In the genomic region with DNA sequence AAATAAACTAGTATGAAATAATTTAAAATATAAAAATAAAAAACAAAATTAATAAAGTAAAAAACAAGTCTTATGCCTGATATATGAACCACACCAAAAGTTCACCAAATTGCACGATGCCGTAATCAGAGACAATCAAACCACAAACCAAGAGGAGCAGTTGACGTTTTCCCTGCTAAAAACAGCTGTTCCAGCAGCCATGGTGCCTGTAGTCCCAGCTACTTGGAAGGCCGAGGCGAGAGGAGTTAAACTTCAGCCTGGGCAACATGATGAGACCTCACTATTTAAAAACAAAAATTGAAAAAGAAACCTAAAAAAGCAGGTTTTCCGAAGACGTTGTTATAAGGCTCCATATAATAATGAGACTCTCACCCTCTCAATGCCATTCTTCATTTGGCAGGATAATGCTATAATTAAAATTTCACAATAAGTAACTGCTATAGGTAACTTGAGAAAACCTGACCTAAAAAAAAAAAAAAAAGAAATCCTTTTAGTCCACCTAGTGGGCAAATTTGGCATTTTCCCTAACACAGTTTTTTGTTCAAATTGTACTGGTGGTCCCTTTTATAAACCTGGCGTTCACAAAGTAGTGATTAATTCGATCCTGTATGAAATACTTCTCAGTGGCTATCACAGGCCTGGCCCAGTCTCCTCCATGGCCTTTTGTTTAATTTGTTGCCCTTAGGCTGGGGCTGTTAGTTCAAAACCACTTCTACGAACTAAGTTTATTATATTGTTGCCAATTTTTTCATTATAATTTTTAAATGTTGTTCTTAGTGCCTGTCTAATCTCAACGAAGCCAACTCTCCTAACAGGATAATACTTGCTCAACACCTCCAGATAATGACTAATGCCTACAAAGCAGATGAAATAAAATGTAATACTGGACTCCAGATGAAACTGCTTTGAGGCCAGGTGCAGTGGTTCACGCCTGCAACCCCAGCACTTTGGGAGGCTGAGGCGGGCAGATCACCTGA, we compare ENCODE assay signal across 9 cellular contexts.
DNase-seq lines count a peak whose midpoint lies in the region; ATAC-seq, FAIRE-seq and TF ChIP-seq lines count a peak whose summit lies in the region.
"Had no signal": no experiment of that assay in that cellular context is flagged by ENCODE, and none has a peak within 500 bp of the region (broad histone marks: within the 10 kb centered on the region; RNA-seq: fewer than 3 reads in every experiment).

No MANE protein-coding gene starts in this region.

- H3K27me3 ChIP-seq in IMR-90 (ENCODE audit: control insufficient read depth, insufficient read depth, low read length) (peaks cover 52% of the 10 kb centered on the region), foreskin keratinocyte (peaks cover 46% of the 10 kb centered on the region), thyroid gland (no peaks in the 10 kb centered on the region)

- WGBS in IMR-90 (ENCODE audit: extremely low coverage in 2 of 2, insufficient read length in 1 of 2), 2 experiments, result 73% methylated on average over 3 of the region's 13 CpGs; no CpG with 5 or more reads in 1 of the 2 experiments
- 59 to 60% methylated on average over 13 of the region's 13 CpGs for WGBS in thyroid gland, 2 donors

- no peak overlapping the region for H3K9ac ChIP-seq in IMR-90 (ENCODE audit: low read depth, low read length)

- ATAC-seq in IMR-90 (ENCODE audit: low read depth) (no peak), foreskin keratinocyte (peak; percentile 70), HG02571 (IDR thresholded peaks at IDR 0.05; ENCODE audit: unreplicated experiment) (no peak)

- H3K9me3 ChIP-seq in IMR-90 (ENCODE audit: control insufficient read depth, insufficient read depth, low read length), result no peaks in the 10 kb centered on the region
- H3K9me3 ChIP-seq in thyroid gland, result no peaks in the 10 kb centered on the region

- in situ Hi-C loops in IMR-90 (cut with MboI; ENCODE audit: low sequenced_read_pairs), result loop anchor here (5.0 kb wide), 1 partner anchor 107 kb away; no protein-coding TSS in a partner anchor

- POLR2A ChIA-PET in IMR-90 (lab: Charles Lee; ENCODE audit: unreplicated experiment), result interaction anchor here (0.6 kb wide), 2 partner anchors 13 to 43 kb away, joined by 3 to 4 read pairs; no protein-coding TSS in a partner anchor

- H3K4me3 ChIP-seq in IMR-90 (ENCODE audit: insufficient read depth, low read depth, low read length), result no peak overlapping the region
- H3K4me3 ChIP-seq in thyroid gland (replicated peaks in 1 of 3), result no peak overlapping the region

- no peaks in the 10 kb centered on the region for H3K4me1 ChIP-seq in IMR-90 (ENCODE audit: control insufficient read depth, insufficient read depth, low read length)
- no peaks in the 10 kb centered on the region for H3K4me1 ChIP-seq in foreskin keratinocyte
- H3K4me1 ChIP-seq in thyroid gland, result peaks cover 4 to 11% of the 10 kb centered on the region in 2 donors

- no peak overlapping the region for H2AK5ac ChIP-seq in IMR-90 (ENCODE audit: low read depth, low read length)

- H2BK15ac ChIP-seq in IMR-90 (ENCODE audit: low read depth, low read length), result no peak overlapping the region

- no peak overlapping the region for H2BK20ac ChIP-seq in IMR-90 (ENCODE audit: low read depth, low read length)

- H3K18ac ChIP-seq in IMR-90 (ENCODE audit: low read depth, low read length), result no peak overlapping the region

- H3K27ac ChIP-seq in IMR-90 (ENCODE audit: insufficient read depth, low read length), result no peak overlapping the region
- peak overlapping the region; percentile 14 for H3K27ac ChIP-seq in foreskin keratinocyte
- no peak overlapping the region for H3K27ac ChIP-seq in thyroid gland

- dilution Hi-C loops in IMR-90 (cut with HindIII; ENCODE audit: low sequenced_read_pairs, unreplicated experiment), result no loop called here

- FAIRE-seq in urothelium cell line (lab: Jason Lieb, UNC), result no peak

- TF ChIP-seq RAD21 in IMR-90 (IDR thresholded peaks at IDR 0.05; ENCODE audit: low read length), result peak; percentile 56

- no peak overlapping the region for H3K4me2 ChIP-seq in IMR-90 (ENCODE audit: low read depth, low read length)

- no peak overlapping the region for H4K91ac ChIP-seq in IMR-90 (ENCODE audit: insufficient read depth, low read depth, low read length)

- H3K4me1 Mint-ChIP-seq in Calu3 (ENCODE audit: low read depth, unreplicated experiment), result peaks cover 25% of the 10 kb centered on the region

- no peak overlapping the region for H3K23ac ChIP-seq in IMR-90 (ENCODE audit: low read depth, low read length)

- peak; percentile 31 for DNase-seq in Calu3
- DNase-seq in IMR-90, result peak; percentile 38
- peak; percentile 10 for DNase-seq in SHP77 treated with DMSO at 0.1 percent for 48 hours (lab: John Stamatoyannopoulos, UW)
- DNase-seq in foreskin keratinocyte, result peak; percentile 69 to 78
- DNase-seq in thyroid gland, result no peak
- DNase-seq in hypothalamus (lab: John Stamatoyannopoulos, UW), result no peak
- no peak for DNase-seq in urothelium cell line (ENCODE audit: low spot score)
- DNase-seq: naive B cell had no signal

- H3K9me1 ChIP-seq in IMR-90 (ENCODE audit: insufficient read depth, low read length), result no peaks in the 10 kb centered on the region

- H2BK5ac ChIP-seq in IMR-90 (ENCODE audit: low read depth, low read length, poor library complexity, severe bottlenecking), result no peak overlapping the region

- no peak overlapping the region for H2AK9ac ChIP-seq in IMR-90 (replicated peaks; ENCODE audit: low read depth, low read length, poor library complexity)

- no peaks in the 10 kb centered on the region for H3K9me3 Mint-ChIP-seq in Calu3 (ENCODE audit: low read depth, unreplicated experiment)

- no peaks in the 10 kb centered on the region for H3K27me3 Mint-ChIP-seq in Calu3 (ENCODE audit: unreplicated experiment)

- no peak overlapping the region for H3K14ac ChIP-seq in IMR-90 (replicated peaks; ENCODE audit: low read depth, low read length)

- TF ChIP-seq CTCF in Calu3 (IDR thresholded peaks at IDR 0.05; ENCODE audit: unreplicated experiment) (peak; percentile 69), IMR-90 (conservative IDR thresholded peaks at IDR 0.05; ENCODE audit: low read depth, low read length) (peak; percentile 66), foreskin keratinocyte (conservative IDR thresholded peaks at IDR 0.05) (peak; percentile 70), thyroid gland (IDR thresholded peaks at IDR 0.05) (peak; percentile 30 to 77 (median 72))

- no peak overlapping the region for H4K8ac ChIP-seq in IMR-90 (ENCODE audit: low read depth in 2 of 2, low read length in 2 of 2)

- no peak overlapping the region for H3K56ac ChIP-seq in IMR-90 (ENCODE audit: extremely low read depth, insufficient read depth, low read length)

- TF ChIP-seq POLR2A in IMR-90 (IDR thresholded peaks at IDR 0.05; ENCODE audit: low read depth, low read length) (no peak), thyroid gland (IDR thresholded peaks at IDR 0.05) (no peak)

- no peak overlapping the region for H4K5ac ChIP-seq in IMR-90 (ENCODE audit: low read depth, low read length)

- H3K4ac ChIP-seq in IMR-90 (ENCODE audit: low read depth, low read length), result no peak overlapping the region

- intact Hi-C loops in Calu3 (cut with micrococcal nuclease; ENCODE audit: unreplicated experiment) (loop anchor here (1.0 to 2.0 kb wide), 2 partner anchors 80 to 99 kb away; no protein-coding TSS in a partner anchor), IMR-90 (cut with micrococcal nuclease) (loop anchor here (1.0 to 10.0 kb wide), 4 partner anchors 43 to 111 kb away; no protein-coding TSS in a partner anchor), thyroid gland (cut with DNase I) (loop anchor here (2.0 to 5.0 kb wide), 2 partner anchors 79 to 107 kb away; no protein-coding TSS in a partner anchor)

- H3K27ac Mint-ChIP-seq in Calu3 (ENCODE audit: unreplicated experiment), result peak overlapping the region; percentile 89
- H3K27ac Mint-ChIP-seq: naive B cell had no signal

- BruUV-seq in Calu3 (replicated peaks; lab: Mats Ljungman, UMichigan) (no TSS peak), IMR-90 (replicated peaks; lab: Mats Ljungman, UMichigan) (no TSS peak)

- CTCF ChIA-PET in Calu3 (lab: Charles Lee), result interaction anchor here (0.6 to 2.1 kb wide), 4 partner anchors 80 to 1388 kb away, joined by 5 to 20 read pairs (median 8); no protein-coding TSS in a partner anchor
- CTCF ChIA-PET in IMR-90 (lab: Yijun Ruan, JAX), result interaction anchor here (0.6 to 2.8 kb wide), 6 partner anchors 15 to 91 kb away, joined by 3 to 21 read pairs (median 4); partner anchors contain the start of gene EXOC3L4

- peak overlapping the region; percentile 17 for H3K4me3 Mint-ChIP-seq in Calu3 (ENCODE audit: low read depth, unreplicated experiment)

- H3K36me3 ChIP-seq in IMR-90 (ENCODE audit: control insufficient read depth, insufficient read depth, low read length) (no peaks in the 10 kb centered on the region), thyroid gland (no peaks in the 10 kb centered on the region)

- peaks cover 14% of the 10 kb centered on the region for H3K36me3 Mint-ChIP-seq in Calu3 (ENCODE audit: insufficient read depth, unreplicated experiment)

- H4K20me1 ChIP-seq in IMR-90 (ENCODE audit: insufficient read depth, low read length), result no peaks in the 10 kb centered on the region

- H3K79me1 ChIP-seq in IMR-90 (ENCODE audit: low read depth in 1 of 2, low read length in 2 of 2), result no peaks in the 10 kb centered on the region

- no peak overlapping the region for H2BK120ac ChIP-seq in IMR-90 (ENCODE audit: low read depth, low read length)

- H2AFZ ChIP-seq in IMR-90 (replicated peaks; ENCODE audit: low read length, poor library complexity), result peak overlapping the region; percentile 80

TF ChIP-seq in IMR-90, 13 proteins besides CTCF, POLR2A, EP300 and RAD21:
- TF ChIP-seq SMC3 (IDR thresholded peaks at IDR 0.05; ENCODE audit: low read depth, low read length) (peak; percentile 69), CEBPB (IDR thresholded peaks at IDR 0.05; ENCODE audit: low read depth, low read length) (0 out of 2 replicates have a peak, but pooled peaks have one; percentile 6), USF2 (IDR thresholded peaks at IDR 0.05; ENCODE audit: low read depth, low read length) (no peak)

Comparison
In these comparisons a context has a peak if more than half of its experiments do, and no peak if none do; other contexts are left out.
1. DNase-seq: peak in Calu3 (single experiment), IMR-90 (single experiment), SHP77 treated with DMSO at 0.1 percent for 48 hours (single experiment) and foreskin keratinocyte (2 of 2); none in thyroid gland (0 of 2), hypothalamus (0 of 51) and urothelium cell line (single experiment).
2. Peak in every context shown above with its lines, with median percentiles within 50 percentile points of each other: CTCF ChIP-seq.